1 cellular context compared by ENCODE assay signal in the genomic region with DNA sequence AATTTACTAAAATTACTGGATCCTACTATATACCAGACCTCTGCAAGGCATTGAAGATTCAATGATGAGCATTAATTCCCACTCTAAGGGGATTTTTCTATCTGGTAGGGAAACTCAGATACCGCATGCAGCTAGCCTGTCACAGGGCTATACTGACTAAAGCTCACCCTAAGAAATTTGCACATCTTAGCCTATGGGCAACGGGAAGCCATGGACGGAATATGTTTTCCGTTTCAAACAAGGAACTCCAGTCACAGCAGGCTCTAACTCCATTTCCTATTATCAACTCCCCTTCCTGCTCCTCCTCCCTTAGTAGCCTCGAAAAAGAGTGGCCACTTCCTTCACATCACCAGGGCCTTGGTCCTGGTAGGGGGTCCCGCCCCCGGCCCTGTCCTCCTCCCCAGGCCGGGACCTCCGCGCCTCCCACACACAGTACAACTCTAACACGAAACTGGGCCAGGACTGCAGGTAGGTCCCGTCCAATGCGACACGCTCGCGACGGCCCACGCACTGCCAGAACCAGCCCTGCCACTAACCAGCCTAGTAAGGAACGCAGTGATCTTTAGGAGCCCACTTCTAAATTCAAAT.
A peak's percentile ranks its signal among the peaks of the same experiment; 100 is the strongest.
TF ChIP-seq lines count a peak whose summit lies in the region.

No MANE protein-coding gene starts in this region.

TF ChIP-seq in HepG2, 621 proteins besides CTCF, POLR2A, EP300 and RAD21 (continues in another document):
- TF ChIP-seq ZBTB20 (CRISPR knock-in tag; IDR thresholded peaks at IDR 0.05; ENCODE audit: borderline replicate concordance, low read depth) (0 out of 2 replicates have a peak, but pooled peaks have one; percentile 7), MNT (IDR thresholded peaks at IDR 0.05) (no peak), MIXL1 (CRISPR knock-in tag; IDR thresholded peaks at IDR 0.05) (no peak), ATF3 (CRISPR knock-in tag; IDR thresholded peaks at IDR 0.05) (no peak), ZNF446 (CRISPR knock-in tag; IDR thresholded peaks at IDR 0.05) (no peak), ZBTB39 (CRISPR knock-in tag; IDR thresholded peaks at IDR 0.05) (no peak), FOXC1 (CRISPR knock-in tag; IDR thresholded peaks at IDR 0.05; ENCODE audit: borderline replicate concordance) (peak; percentile 33; the same call in 1 of the 2 replicates), WIZ (CRISPR knock-in tag; IDR thresholded peaks at IDR 0.05) (0 out of 2 replicates have a peak, but pooled peaks have one; percentile 18), NFAT5 (CRISPR knock-in tag; IDR thresholded peaks at IDR 0.05) (no peak), NFYC (CRISPR knock-in tag; IDR thresholded peaks at IDR 0.05) (no peak), GATA4 (IDR thresholded peaks at IDR 0.05; ENCODE audit: borderline replicate concordance, low read depth) (no peak), ZKSCAN5 (CRISPR knock-in tag; IDR thresholded peaks at IDR 0.05) (peak; percentile 22; the same call in 1 of the 2 replicates), AHR (CRISPR knock-in tag; IDR thresholded peaks at IDR 0.05) (no peak), RXRA (CRISPR knock-in tag; IDR thresholded peaks at IDR 0.05) (no peak), NPAS2 (CRISPR knock-in tag; IDR thresholded peaks at IDR 0.05; ENCODE audit: borderline replicate concordance) (no peak), SMARCC2 (IDR thresholded peaks at IDR 0.05) (no peak), MEIS2 (CRISPR knock-in tag; IDR thresholded peaks at IDR 0.05) (no peak), ZNF691 (CRISPR knock-in tag; IDR thresholded peaks at IDR 0.05; ENCODE audit: borderline replicate concordance, low read depth) (0 out of 2 replicates have a peak, but pooled peaks have one; percentile 18), YY1 (IDR thresholded peaks at IDR 0.05; ENCODE audit: insufficient read depth, insufficient replicate concordance, low read depth, low read length) (no peak), SKI (IDR thresholded peaks at IDR 0.05; ENCODE audit: partially characterized antibody) (no peak), ZNF224 (CRISPR knock-in tag; IDR thresholded peaks at IDR 0.05) (no peak), ZNF251 (CRISPR knock-in tag; IDR thresholded peaks at IDR 0.05) (no peak), ZNF17 (CRISPR knock-in tag; IDR thresholded peaks at IDR 0.05) (no peak), NR2F1 (CRISPR knock-in tag; IDR thresholded peaks at IDR 0.05) (no peak), ARHGAP35 (CRISPR knock-in tag; IDR thresholded peaks at IDR 0.05; ENCODE audit: borderline replicate concordance) (peak; percentile 38; the same call in 1 of the 2 replicates), MED8 (CRISPR knock-in tag; IDR thresholded peaks at IDR 0.05; ENCODE audit: insufficient replicate concordance) (no peak), TEAD3 (CRISPR knock-in tag; optimal IDR thresholded peaks at IDR 0.05; ENCODE audit: borderline replicate concordance) (peak; percentile 4), KLF16 (CRISPR knock-in tag; IDR thresholded peaks at IDR 0.05) (no peak), NBN (conservative IDR thresholded peaks at IDR 0.05) (no peak), ZNF558 (CRISPR knock-in tag; IDR thresholded peaks at IDR 0.05; ENCODE audit: borderline replicate concordance) (no peak), SNAI1 (CRISPR knock-in tag; IDR thresholded peaks at IDR 0.05; ENCODE audit: borderline replicate concordance) (no peak), RFX5 (IDR thresholded peaks at IDR 0.05; ENCODE audit: low read depth, low read length) (no peak)
- TF ChIP-seq, protein P1, sequence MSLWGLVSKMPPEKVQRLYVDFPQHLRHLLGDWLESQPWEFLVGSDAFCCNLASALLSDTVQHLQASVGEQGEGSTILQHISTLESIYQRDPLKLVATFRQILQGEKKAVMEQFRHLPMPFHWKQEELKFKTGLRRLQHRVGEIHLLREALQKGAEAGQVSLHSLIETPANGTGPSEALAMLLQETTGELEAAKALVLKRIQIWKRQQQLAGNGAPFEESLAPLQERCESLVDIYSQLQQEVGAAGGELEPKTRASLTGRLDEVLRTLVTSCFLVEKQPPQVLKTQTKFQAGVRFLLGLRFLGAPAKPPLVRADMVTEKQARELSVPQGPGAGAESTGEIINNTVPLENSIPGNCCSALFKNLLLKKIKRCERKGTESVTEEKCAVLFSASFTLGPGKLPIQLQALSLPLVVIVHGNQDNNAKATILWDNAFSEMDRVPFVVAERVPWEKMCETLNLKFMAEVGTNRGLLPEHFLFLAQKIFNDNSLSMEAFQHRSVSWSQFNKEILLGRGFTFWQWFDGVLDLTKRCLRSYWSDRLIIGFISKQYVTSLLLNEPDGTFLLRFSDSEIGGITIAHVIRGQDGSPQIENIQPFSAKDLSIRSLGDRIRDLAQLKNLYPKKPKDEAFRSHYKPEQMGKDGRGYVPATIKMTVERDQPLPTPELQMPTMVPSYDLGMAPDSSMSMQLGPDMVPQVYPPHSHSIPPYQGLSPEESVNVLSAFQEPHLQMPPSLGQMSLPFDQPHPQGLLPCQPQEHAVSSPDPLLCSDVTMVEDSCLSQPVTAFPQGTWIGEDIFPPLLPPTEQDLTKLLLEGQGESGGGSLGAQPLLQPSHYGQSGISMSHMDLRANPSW (CRISPR knock-in tag; IDR thresholded peaks at IDR 0.05; ENCODE audit: borderline replicate concordance): 0 out of 2 replicates have a peak, but pooled peaks have one; percentile 9
- TF ChIP-seq, protein P2, sequence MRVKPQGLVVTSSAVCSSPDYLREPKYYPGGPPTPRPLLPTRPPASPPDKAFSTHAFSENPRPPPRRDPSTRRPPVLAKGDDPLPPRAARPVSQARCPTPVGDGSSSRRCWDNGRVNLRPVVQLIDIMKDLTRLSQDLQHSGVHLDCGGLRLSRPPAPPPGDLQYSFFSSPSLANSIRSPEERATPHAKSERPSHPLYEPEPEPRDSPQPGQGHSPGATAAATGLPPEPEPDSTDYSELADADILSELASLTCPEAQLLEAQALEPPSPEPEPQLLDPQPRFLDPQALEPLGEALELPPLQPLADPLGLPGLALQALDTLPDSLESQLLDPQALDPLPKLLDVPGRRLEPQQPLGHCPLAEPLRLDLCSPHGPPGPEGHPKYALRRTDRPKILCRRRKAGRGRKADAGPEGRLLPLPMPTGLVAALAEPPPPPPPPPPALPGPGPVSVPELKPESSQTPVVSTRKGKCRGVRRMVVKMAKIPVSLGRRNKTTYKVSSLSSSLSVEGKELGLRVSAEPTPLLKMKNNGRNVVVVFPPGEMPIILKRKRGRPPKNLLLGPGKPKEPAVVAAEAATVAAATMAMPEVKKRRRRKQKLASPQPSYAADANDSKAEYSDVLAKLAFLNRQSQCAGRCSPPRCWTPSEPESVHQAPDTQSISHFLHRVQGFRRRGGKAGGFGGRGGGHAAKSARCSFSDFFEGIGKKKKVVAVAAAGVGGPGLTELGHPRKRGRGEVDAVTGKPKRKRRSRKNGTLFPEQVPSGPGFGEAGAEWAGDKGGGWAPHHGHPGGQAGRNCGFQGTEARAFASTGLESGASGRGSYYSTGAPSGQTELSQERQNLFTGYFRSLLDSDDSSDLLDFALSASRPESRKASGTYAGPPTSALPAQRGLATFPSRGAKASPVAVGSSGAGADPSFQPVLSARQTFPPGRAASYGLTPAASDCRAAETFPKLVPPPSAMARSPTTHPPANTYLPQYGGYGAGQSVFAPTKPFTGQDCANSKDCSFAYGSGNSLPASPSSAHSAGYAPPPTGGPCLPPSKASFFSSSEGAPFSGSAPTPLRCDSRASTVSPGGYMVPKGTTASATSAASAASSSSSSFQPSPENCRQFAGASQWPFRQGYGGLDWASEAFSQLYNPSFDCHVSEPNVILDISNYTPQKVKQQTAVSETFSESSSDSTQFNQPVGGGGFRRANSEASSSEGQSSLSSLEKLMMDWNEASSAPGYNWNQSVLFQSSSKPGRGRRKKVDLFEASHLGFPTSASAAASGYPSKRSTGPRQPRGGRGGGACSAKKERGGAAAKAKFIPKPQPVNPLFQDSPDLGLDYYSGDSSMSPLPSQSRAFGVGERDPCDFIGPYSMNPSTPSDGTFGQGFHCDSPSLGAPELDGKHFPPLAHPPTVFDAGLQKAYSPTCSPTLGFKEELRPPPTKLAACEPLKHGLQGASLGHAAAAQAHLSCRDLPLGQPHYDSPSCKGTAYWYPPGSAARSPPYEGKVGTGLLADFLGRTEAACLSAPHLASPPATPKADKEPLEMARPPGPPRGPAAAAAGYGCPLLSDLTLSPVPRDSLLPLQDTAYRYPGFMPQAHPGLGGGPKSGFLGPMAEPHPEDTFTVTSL (CRISPR knock-in tag; IDR thresholded peaks at IDR 0.05; ENCODE audit: borderline replicate concordance): 0 out of 2 replicates have a peak, but pooled peaks have one; percentile 20
- TF ChIP-seq, protein P3, sequence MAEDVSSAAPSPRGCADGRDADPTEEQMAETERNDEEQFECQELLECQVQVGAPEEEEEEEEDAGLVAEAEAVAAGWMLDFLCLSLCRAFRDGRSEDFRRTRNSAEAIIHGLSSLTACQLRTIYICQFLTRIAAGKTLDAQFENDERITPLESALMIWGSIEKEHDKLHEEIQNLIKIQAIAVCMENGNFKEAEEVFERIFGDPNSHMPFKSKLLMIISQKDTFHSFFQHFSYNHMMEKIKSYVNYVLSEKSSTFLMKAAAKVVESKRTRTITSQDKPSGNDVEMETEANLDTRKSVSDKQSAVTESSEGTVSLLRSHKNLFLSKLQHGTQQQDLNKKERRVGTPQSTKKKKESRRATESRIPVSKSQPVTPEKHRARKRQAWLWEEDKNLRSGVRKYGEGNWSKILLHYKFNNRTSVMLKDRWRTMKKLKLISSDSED (CRISPR knock-in tag; IDR thresholded peaks at IDR 0.05): no peak
- TF ChIP-seq, protein P4, sequence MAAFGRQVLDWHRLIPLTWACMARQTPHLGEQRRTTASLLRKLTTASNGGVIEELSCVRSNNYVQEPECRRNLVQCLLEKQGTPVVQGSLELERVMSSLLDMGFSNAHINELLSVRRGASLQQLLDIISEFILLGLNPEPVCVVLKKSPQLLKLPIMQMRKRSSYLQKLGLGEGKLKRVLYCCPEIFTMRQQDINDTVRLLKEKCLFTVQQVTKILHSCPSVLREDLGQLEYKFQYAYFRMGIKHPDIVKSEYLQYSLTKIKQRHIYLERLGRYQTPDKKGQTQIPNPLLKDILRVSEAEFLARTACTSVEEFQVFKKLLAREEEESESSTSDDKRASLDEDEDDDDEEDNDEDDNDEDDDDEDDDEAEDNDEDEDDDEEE (CRISPR knock-in tag; IDR thresholded peaks at IDR 0.05): no peak
